In the genomic region with DNA sequence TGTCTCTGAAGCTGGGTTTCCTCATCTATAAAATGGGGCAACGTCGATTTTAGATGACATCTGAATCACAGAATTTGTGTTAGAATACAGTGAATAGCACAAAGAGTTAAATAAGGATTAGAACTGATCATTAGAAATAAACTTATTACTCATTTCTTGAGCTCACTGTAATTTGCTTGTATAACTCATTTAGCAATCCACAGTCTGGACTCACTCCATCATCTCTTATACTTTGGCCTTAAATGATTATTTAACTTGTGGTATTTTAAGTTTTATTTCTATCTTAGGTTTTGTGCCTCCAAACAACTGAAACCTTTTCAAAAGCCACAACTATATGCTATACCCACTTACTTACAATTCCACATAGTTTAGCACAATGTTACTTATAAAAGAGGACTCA, we compare ENCODE assay signal across 20 cellular contexts.
DNase-seq lines count a peak whose midpoint lies in the region; ATAC-seq, FAIRE-seq and TF ChIP-seq lines count a peak whose summit lies in the region.
"Had no signal": no experiment of that assay in that cellular context is flagged by ENCODE, and none has a peak within 500 bp of the region (broad histone marks: within the 10 kb centered on the region; RNA-seq: fewer than 3 reads in every experiment).

No MANE protein-coding gene starts in this region.

- H3K27ac Mint-ChIP-seq in HFFc6 (peak overlapping the region; percentile 45), chondrocyte (ENCODE audit: unreplicated experiment) (peak overlapping the region; percentile 9), Caco-2 (ENCODE audit: unreplicated experiment) (no peak overlapping the region)
- H3K27ac Mint-ChIP-seq in naive thymus-derived CD8-positive, alpha-beta T cell = no peak overlapping the region
- H3K27ac Mint-ChIP-seq: B cell; CD4-positive, alpha-beta T cell had no signal

- H3K79me1 ChIP-seq in mesenchymal stem cell (replicated peaks; ENCODE audit: low read length, poor library complexity, severe bottlenecking) = peaks cover 17% of the 10 kb centered on the region

- peak; percentile 6 for FAIRE-seq in D721Med (lab: Jason Lieb, UNC)
- FAIRE-seq: GM12892, H54, K562 had no signal

- no peak overlapping the region for H3K4me3 Mint-ChIP-seq in HFFc6
- no peak overlapping the region for H3K4me3 Mint-ChIP-seq in chondrocyte (ENCODE audit: unreplicated experiment)
- H3K4me3 Mint-ChIP-seq in Caco-2 (ENCODE audit: unreplicated experiment) = no peak overlapping the region
- H3K4me3 Mint-ChIP-seq in naive thymus-derived CD8-positive, alpha-beta T cell = no peak overlapping the region
- H3K4me3 Mint-ChIP-seq: B cell; CD4-positive, alpha-beta T cell had no signal

- POLR2A ChIA-PET in Caco-2 (lab: Charles Lee) = no interaction called here
- POLR2A ChIA-PET in naive thymus-derived CD8-positive, alpha-beta T cell (lab: Charles Lee) = no interaction called here

- no peaks in the 10 kb centered on the region for H3K9me3 Mint-ChIP-seq in HFFc6
- H3K9me3 Mint-ChIP-seq in chondrocyte (ENCODE audit: low read depth) = no peaks in the 10 kb centered on the region
- H3K9me3 Mint-ChIP-seq in Caco-2 (ENCODE audit: unreplicated experiment) = no peaks in the 10 kb centered on the region
- no peaks in the 10 kb centered on the region for H3K9me3 Mint-ChIP-seq in naive thymus-derived CD8-positive, alpha-beta T cell
- H3K9me3 Mint-ChIP-seq: CD4-positive, alpha-beta T cell had no signal

- H3K9ac ChIP-seq in mesenchymal stem cell (ENCODE audit: low read length) = peak overlapping the region; percentile 6

- H3K4me1 Mint-ChIP-seq in HFFc6 (ENCODE audit: low read depth) = peaks cover 42% of the 10 kb centered on the region
- peaks cover 20% of the 10 kb centered on the region for H3K4me1 Mint-ChIP-seq in chondrocyte (ENCODE audit: low read depth)
- no peaks in the 10 kb centered on the region for H3K4me1 Mint-ChIP-seq in Caco-2 (ENCODE audit: low read depth, unreplicated experiment)
- peaks cover 0 to 2% (median under 1%) of the 10 kb centered on the region in 4 donors for H3K4me1 Mint-ChIP-seq in naive thymus-derived CD8-positive, alpha-beta T cell
- H3K4me1 Mint-ChIP-seq: B cell had no signal

- H3K9me3 ChIP-seq in mesenchymal stem cell (ENCODE audit: control insufficient read depth, low read length) = no peaks in the 10 kb centered on the region
- H3K9me3 ChIP-seq in Caco-2 = 0 out of 2 replicates have a peak, but pooled peaks cover 3% of the 10 kb centered on the region

- H3K27me3 Mint-ChIP-seq in HFFc6 (ENCODE audit: insufficient read depth) = no peaks in the 10 kb centered on the region
- no peaks in the 10 kb centered on the region for H3K27me3 Mint-ChIP-seq in chondrocyte (ENCODE audit: low read depth)
- no peaks in the 10 kb centered on the region for H3K27me3 Mint-ChIP-seq in Caco-2 (ENCODE audit: insufficient read depth, unreplicated experiment)
- H3K27me3 Mint-ChIP-seq in naive thymus-derived CD8-positive, alpha-beta T cell = peaks cover 7 to 19% (median 14%) of the 10 kb centered on the region in 5 donors

- H2BK15ac ChIP-seq in mesenchymal stem cell (ENCODE audit: low read depth, poor library complexity, severe bottlenecking) = no peak overlapping the region

- H3K4me3 ChIP-seq in mesenchymal stem cell (ENCODE audit: insufficient read depth in 1 of 2, low read depth in 1 of 2, low read length in 2 of 2) (no peak overlapping the region), Caco-2 (ENCODE audit: low read depth, low read length) (no peak overlapping the region)
- H3K4me3 ChIP-seq: K562 had no signal

- no peak overlapping the region for H3K23ac ChIP-seq in mesenchymal stem cell (ENCODE audit: low read length in 2 of 2)

- no peak for DNase-seq in D721Med (ENCODE audit: insufficient read length, low spot score)
- no peak for DNase-seq in HFFc6
- DNase-seq in chondrocyte (ENCODE audit: low spot score) = no peak
- DNase-seq in mesenchymal stem cell = no peak
- no peak for DNase-seq in SKM-1 treated with dmso at 0.1 percent for 144 hours (lab: John Stamatoyannopoulos, UW; ENCODE audit: unreplicated experiment)
- no peak for DNase-seq in Caco-2
- DNase-seq in naive thymus-derived CD8-positive, alpha-beta T cell = no peak
- DNase-seq: ACHN; C1 segment of cervical spinal cord; CD4-positive, alpha-beta T cell; DMS153; DMS79 treated with DMSO at 0.1 percent for 48 hours; GDM1 had no signal

- no peak overlapping the region for H3K4ac ChIP-seq in mesenchymal stem cell (ENCODE audit: low read depth in 1 of 2, low read length in 2 of 2)

- H3K4me1 ChIP-seq in mesenchymal stem cell (ENCODE audit: control insufficient read depth, insufficient read depth, low read depth, low read length) (no peaks in the 10 kb centered on the region), Caco-2 (peaks cover 9% of the 10 kb centered on the region)

- no peak overlapping the region for H3K4me2 ChIP-seq in mesenchymal stem cell (ENCODE audit: low read length, poor library complexity, severe bottlenecking)

- H2BK5ac ChIP-seq in mesenchymal stem cell (ENCODE audit: low read depth, low read length, poor library complexity, severe bottlenecking) = no peak overlapping the region

- H3K36me3 Mint-ChIP-seq in HFFc6 (ENCODE audit: low read depth) = peaks cover 30% of the 10 kb centered on the region
- peaks cover 3% of the 10 kb centered on the region for H3K36me3 Mint-ChIP-seq in chondrocyte (ENCODE audit: low read depth)
- peaks cover 5% of the 10 kb centered on the region for H3K36me3 Mint-ChIP-seq in Caco-2 (ENCODE audit: insufficient read depth, unreplicated experiment)
- H3K36me3 Mint-ChIP-seq in naive thymus-derived CD8-positive, alpha-beta T cell = no peaks in the 10 kb centered on the region

- H4K8ac ChIP-seq in mesenchymal stem cell (ENCODE audit: low read length) = no peak overlapping the region

- H3K36me3 ChIP-seq in mesenchymal stem cell (ENCODE audit: control insufficient read depth in 1 of 2, insufficient read depth in 2 of 2, low read depth in 1 of 2, low read length in 2 of 2) = peaks cover 0 to 3% of the 10 kb centered on the region in 2 experiments
- peaks cover 2% of the 10 kb centered on the region for H3K36me3 ChIP-seq in Caco-2 (ENCODE audit: control insufficient read depth, insufficient read depth, low read length)

- H3K27me3 ChIP-seq in mesenchymal stem cell (ENCODE audit: control insufficient read depth in 1 of 2, insufficient read depth in 1 of 2, low read length in 2 of 2) = no peaks in the 10 kb centered on the region
- no peaks in the 10 kb centered on the region for H3K27me3 ChIP-seq in Caco-2 (replicated peaks; ENCODE audit: control insufficient read depth, insufficient read depth, low read length)

- H3K27ac ChIP-seq in mesenchymal stem cell (ENCODE audit: low read length, poor library complexity, severe bottlenecking) = no peak overlapping the region
- H3K27ac ChIP-seq: HL-60 had no signal

- H2AFZ ChIP-seq in mesenchymal stem cell (ENCODE audit: low read depth, low read length) = no peak overlapping the region

- no TSS peak for BruUV-seq in Caco-2 (replicated peaks; lab: Mats Ljungman, UMichigan)

- intact Hi-C loops in Caco-2 (cut with micrococcal nuclease; ENCODE audit: unreplicated experiment) = no loop called here

- no peak overlapping the region for H3K14ac ChIP-seq in mesenchymal stem cell (ENCODE audit: low read length in 2 of 2)

- no peak overlapping the region for H4K91ac ChIP-seq in mesenchymal stem cell (ENCODE audit: low read length)

- no peak overlapping the region for H2AK5ac ChIP-seq in mesenchymal stem cell (ENCODE audit: low read length, severe bottlenecking)

- H2BK12ac ChIP-seq in mesenchymal stem cell (ENCODE audit: low read length in 2 of 2) = no peak overlapping the region

- H3K18ac ChIP-seq in mesenchymal stem cell (ENCODE audit: low read depth in 1 of 2, low read length in 2 of 2) = no peak overlapping the region

- CTCF ChIA-PET in Caco-2 (lab: Charles Lee) = no interaction called here

- TF ChIP-seq CTCF in D721Med (IDR thresholded peaks at IDR 0.05; ENCODE audit: insufficient read depth, missing control alignments) (no peak), HFFc6 (IDR thresholded peaks at IDR 0.05) (no peak), chondrocyte (IDR thresholded peaks at IDR 0.05) (no peak), Caco-2 (IDR thresholded peaks at IDR 0.05; ENCODE audit: insufficient read depth in 1 of 2, low read depth in 1 of 2, low read length in 1 of 2, severe bottlenecking in 1 of 2, unreplicated experiment in 1 of 2) (no peak)

- ATAC-seq in HG03520 (IDR thresholded peaks at IDR 0.05; ENCODE audit: unreplicated experiment) = no peak
- no peak for ATAC-seq in naive thymus-derived CD8-positive, alpha-beta T cell
- ATAC-seq: HCT116, K562 had no signal

- no peak overlapping the region for H2BK120ac ChIP-seq in mesenchymal stem cell (ENCODE audit: low read depth, low read length)

- WGBS in mesenchymal stem cell = no CpG with 5 or more reads among the region's 2 CpGs

Comparison
In these comparisons a context has a peak if more than half of its experiments do, and no peak if none do; other contexts are left out.
1. H3K27ac Mint-ChIP-seq: peak in HFFc6 (single experiment) and chondrocyte (single experiment); none in Caco-2 (single experiment) and naive thymus-derived CD8-positive, alpha-beta T cell (0 of 10).